8 cellular contexts compared by ENCODE assay signal in genomic region chr3:194537732-194538247, GRCh38. TPM values are rescaled to one million over a fixed set of nuclear protein-coding genes. Genes with fewer than 3 reads are reported as not detected.
A peak's percentile ranks its signal among the peaks of the same experiment; 100 is the strongest.
DNase-seq lines count a peak whose midpoint lies in the region; ATAC-seq, FAIRE-seq and TF ChIP-seq lines count a peak whose summit lies in the region.
"Had no signal": no experiment of that assay in that cellular context is flagged by ENCODE, and none has a peak within 500 bp of the region (broad histone marks: within the 10 kb centered on the region; RNA-seq: fewer than 3 reads in every experiment).

No MANE protein-coding gene starts in this region.

- peak; percentile 45 for ATAC-seq in left ventricle myocardium superior

- peaks cover 0 to 30% (median 11%) of the 10 kb centered on the region in 4 donors for H3K4me1 ChIP-seq in tibial artery

- intact Hi-C loops in left ventricle myocardium superior (cut with micrococcal nuclease) (no loop called here), tibial artery (cut with DNase I; ENCODE audit: low total_unique reads) (no loop called here)

- peak overlapping the region; percentile 53 to 71 for H3K27ac ChIP-seq in tibial artery

- no peak overlapping the region for H3K4me3 ChIP-seq in tibial artery

- FAIRE-seq in frontal cortex (lab: Jason Lieb, UNC) = no peak

- DNase-seq in HT-29 (ENCODE audit: low spot score) (peak; percentile 67), T1000 (lab: John Stamatoyannopoulos, UW) (peak; percentile 51), left ventricle myocardium superior (no peak), tibial artery (peak in 1 of 2 donors; percentile 66), frontal cortex (ENCODE audit: low spot score in 2 of 2) (no peak), NCI-H526 treated with DMSO at 0.1 percent for 48 hours (lab: John Stamatoyannopoulos, UW) (no peak)
- DNase-seq in activated CD4-positive, alpha-beta T cell treated with anti-CD3 and anti-CD28 coated beads for 4 hours = no peak
- DNase-seq: activated CD4-positive, alpha-beta T cell treated with anti-CD3 and anti-CD28 coated beads, Interleukin-2, amount 10 ng/mL, durations not matched to agents 7 days and 5 days had no signal

- no peak for TF ChIP-seq CTCF in tibial artery (IDR thresholded peaks at IDR 0.05)

- H3K36me3 ChIP-seq in tibial artery = no peaks in the 10 kb centered on the region

- H3K27me3 ChIP-seq in tibial artery = no peaks in the 10 kb centered on the region

- H3K9me3 ChIP-seq in tibial artery = no peaks in the 10 kb centered on the region

RNA-seq across cellular contexts. Expression of gene ATP13A3, which starts 51.0 kb away (rescaled TPM):
- 66.1 and 84.4 TPM in 2 replicates for total RNA-seq in HT-29 (2014; rRNA removed; shearing (Covaris generic))
- total RNA-seq in left ventricle myocardium superior (41.4 TPM), frontal cortex (146 TPM)

Comparison
In these comparisons a context has a peak if more than half of its experiments do, and no peak if none do; other contexts are left out.
1. DNase-seq: peak in HT-29 (single experiment) and T1000 (single experiment); none in left ventricle myocardium superior (single experiment), frontal cortex (0 of 2), NCI-H526 treated with DMSO at 0.1 percent for 48 hours (single experiment) and activated CD4-positive, alpha-beta T cell treated with anti-CD3 and anti-CD28 coated beads for 4 hours (0 of 2).